Comparison of ENCODE assay signal across 10 cellular contexts in genomic region chr9:32344551-32345182, GRCh38. TPM values are rescaled to one million over a fixed set of nuclear protein-coding genes. Genes with fewer than 3 reads are reported as not detected.
DNase-seq lines count a peak whose midpoint lies in the region; ATAC-seq and TF ChIP-seq lines count a peak whose summit lies in the region.
"Had no signal": no experiment of that assay in that cellular context is flagged by ENCODE, and none has a peak within 500 bp of the region (broad histone marks: within the 10 kb centered on the region; RNA-seq: fewer than 3 reads in every experiment).

No MANE protein-coding gene starts in this region.

- H3K27ac Mint-ChIP-seq in CD4-positive, alpha-beta memory T cell: peak overlapping the region in 1 of 7 donors; percentile 62
- peak overlapping the region; percentile 97 for H3K27ac Mint-ChIP-seq in WTC11
- H3K27ac Mint-ChIP-seq: activated T-helper 1 cell treated with anti-CD3 and anti-CD28 coated beads, Interleukin-12 subunit alpha, Interleukin-12 subunit beta, Interleukin-2, Interleukin-4 antibody, amounts not matched to agents 30 ng/mL and 10 ng/mL and 1 ng/mL, durations not matched to agents 14 hours and 24 hours and 36 hours had no signal

- no peaks in the 10 kb centered on the region for H3K9me3 ChIP-seq in CD4-positive, alpha-beta memory T cell (ENCODE audit: control insufficient read depth in 1 of 2, low read length in 2 of 2)

- peaks cover 18% of the 10 kb centered on the region for H3K4me1 ChIP-seq in CD4-positive, alpha-beta memory T cell (ENCODE audit: insufficient read depth, low read length)

- peak overlapping the region in 7 of 8 donors; percentile 14 to 70 (median 41) for H3K4me3 Mint-ChIP-seq in CD4-positive, alpha-beta memory T cell
- H3K4me3 Mint-ChIP-seq in WTC11: peak overlapping the region; percentile 39
- H3K4me3 Mint-ChIP-seq: activated T-helper 1 cell treated with anti-CD3 and anti-CD28 coated beads, Interleukin-12 subunit alpha, Interleukin-12 subunit beta, Interleukin-2, Interleukin-4 antibody, amounts not matched to agents 30 ng/mL and 10 ng/mL and 1 ng/mL, durations not matched to agents 14 hours and 24 hours and 36 hours had no signal

- POLR2A ChIA-PET in CD4-positive, alpha-beta memory T cell (lab: Charles Lee; ENCODE audit: partially characterized antibody): no interaction called here
- POLR2A ChIA-PET in WTC11 (lab: Charles Lee): interaction anchor here (0.5 to 1.6 kb wide), 2 partner anchors 206 to 374 kb away, joined by 4 read pairs; no protein-coding TSS in a partner anchor

- H3K27me3 Mint-ChIP-seq in CD4-positive, alpha-beta memory T cell: peaks cover 0 to 3% of the 10 kb centered on the region in 2 donors
- no peaks in the 10 kb centered on the region for H3K27me3 Mint-ChIP-seq in WTC11 (ENCODE audit: low read depth)

- CTCF ChIA-PET in CD4-positive, alpha-beta memory T cell (lab: Charles Lee; ENCODE audit: partially characterized antibody): no interaction called here
- CTCF ChIA-PET in WTC11 (lab: Charles Lee): interaction anchor here (0.5 to 1.6 kb wide), 5 partner anchors 40 to 181 kb away, joined by 3 to 7 read pairs (median 5); partner anchors contain the start of genes ACO1 and RIGI

- DNase-seq in CD4-positive, alpha-beta memory T cell: no peak
- DNase-seq in WTC11 (ENCODE audit: low spot score) (peak; percentile 63), iPS-NIHi7 (ENCODE audit: extremely low spot score) (peak; percentile 71), GDM1 (lab: John Stamatoyannopoulos, UW) (no peak), DMS 273 treated with DMSO at 0.1 percent for 48 hours (lab: John Stamatoyannopoulos, UW) (no peak), DMS79 (lab: John Stamatoyannopoulos, UW) (no peak), midbrain (lab: John Stamatoyannopoulos, UW) (no peak)
- DNase-seq: foreskin melanocyte had no signal

- peak; percentile 60 for ATAC-seq in HG02943 (IDR thresholded peaks at IDR 0.05; ENCODE audit: low read depth, unreplicated experiment)
- peak; percentile 85 for ATAC-seq in WTC11

- no peaks in the 10 kb centered on the region for H3K27me3 ChIP-seq in CD4-positive, alpha-beta memory T cell (ENCODE audit: insufficient read depth, low read length)

- TF ChIP-seq CTCF in WTC11 (IDR thresholded peaks at IDR 0.05): no peak

- intact Hi-C loops in CD4-positive, alpha-beta memory T cell (cut with micrococcal nuclease): no loop called here

- no peaks in the 10 kb centered on the region for H3K9me3 Mint-ChIP-seq in CD4-positive, alpha-beta memory T cell
- no peaks in the 10 kb centered on the region; the same call in 1 of the 2 replicates for H3K9me3 Mint-ChIP-seq in WTC11
- H3K9me3 Mint-ChIP-seq: activated T-helper 1 cell treated with anti-CD3 and anti-CD28 coated beads, Interleukin-12 subunit alpha, Interleukin-12 subunit beta, Interleukin-2, Interleukin-4 antibody, amounts not matched to agents 30 ng/mL and 10 ng/mL and 1 ng/mL, durations not matched to agents 14 hours and 24 hours and 36 hours had no signal

- H3K27ac ChIP-seq in CD4-positive, alpha-beta memory T cell (ENCODE audit: low read depth, low read length): no peak overlapping the region

- H3K4me1 Mint-ChIP-seq in CD4-positive, alpha-beta memory T cell: peaks cover 2 to 22% (median 18%) of the 10 kb centered on the region in 4 donors
- H3K4me1 Mint-ChIP-seq in WTC11: peaks cover 81% of the 10 kb centered on the region

- H3K4me3 ChIP-seq in CD4-positive, alpha-beta memory T cell (ENCODE audit: low read length in 2 of 2): no peak overlapping the region

- H3K36me3 ChIP-seq in CD4-positive, alpha-beta memory T cell (ENCODE audit: insufficient read depth, low read length): no peaks in the 10 kb centered on the region

- no peaks in the 10 kb centered on the region for H3K36me3 Mint-ChIP-seq in CD4-positive, alpha-beta memory T cell
- no peaks in the 10 kb centered on the region for H3K36me3 Mint-ChIP-seq in WTC11

TF ChIP-seq in WTC11, 78 proteins besides CTCF, POLR2A, EP300 and RAD21 (continues in another document):
- TF ChIP-seq HMGA2 (CRISPR knock-in tag; IDR thresholded peaks at IDR 0.05): no peak
- no peak for TF ChIP-seq AR (CRISPR knock-in tag; IDR thresholded peaks at IDR 0.05)
- TF ChIP-seq TEAD4 (CRISPR knock-in tag; IDR thresholded peaks at IDR 0.05): no peak
- no peak; the same call in 1 of the 2 replicates for TF ChIP-seq CBFB (CRISPR knock-in tag; IDR thresholded peaks at IDR 0.05; ENCODE audit: low read depth)
- TF ChIP-seq GABPB1 (CRISPR knock-in tag; IDR thresholded peaks at IDR 0.05): no peak
- TF ChIP-seq IRF2 (CRISPR knock-in tag; IDR thresholded peaks at IDR 0.05; ENCODE audit: borderline replicate concordance, low read depth): 0 out of 2 replicates have a peak, but pooled peaks have one; percentile 27
- TF ChIP-seq MAX (CRISPR knock-in tag; IDR thresholded peaks at IDR 0.05): peak; percentile 57; the same call in 1 of the 2 replicates
- no peak for TF ChIP-seq PREB (CRISPR knock-in tag; IDR thresholded peaks at IDR 0.05; ENCODE audit: borderline replicate concordance)
- TF ChIP-seq USF2 (CRISPR knock-in tag; IDR thresholded peaks at IDR 0.05): no peak
- TF ChIP-seq ZNF671 (CRISPR knock-in tag; IDR thresholded peaks at IDR 0.05): no peak
- TF ChIP-seq JAZF1 (CRISPR knock-in tag; IDR thresholded peaks at IDR 0.05): no peak
- no peak for TF ChIP-seq SOX15 (CRISPR knock-in tag; IDR thresholded peaks at IDR 0.05)
- TF ChIP-seq ZNF263 (CRISPR knock-in tag; IDR thresholded peaks at IDR 0.05; ENCODE audit: low read depth): no peak
- TF ChIP-seq NR2C2 (CRISPR knock-in tag; IDR thresholded peaks at IDR 0.05): no peak
- TF ChIP-seq FOXP4 (CRISPR knock-in tag; IDR thresholded peaks at IDR 0.05): peak; percentile 87; the same call in 1 of the 2 replicates
- TF ChIP-seq ZNF219 (CRISPR knock-in tag; IDR thresholded peaks at IDR 0.05; ENCODE audit: borderline replicate concordance): no peak
- TF ChIP-seq ELF4 (CRISPR knock-in tag; IDR thresholded peaks at IDR 0.05; ENCODE audit: low read depth): no peak

RNA-seq across cellular contexts. Expression of gene ACO1, which starts 39.8 kb away (rescaled TPM):
- total RNA-seq in CD4-positive, alpha-beta memory T cell: 1 to 10 TPM; 7.9 to 9.1 TPM
- 10 to 100 TPM in 1 of 2 donors, 1 to 10 TPM in 1; 9.2 to 11.9 TPM for polyA plus RNA-seq in CD4-positive, alpha-beta memory T cell
- total RNA-seq in WTC11 (2021): 40.2 to 44.8 TPM (median 44.5 TPM) in 3 replicates

Comparison
In these comparisons a context has a peak if more than half of its experiments do, and no peak if none do; other contexts are left out.
1. DNase-seq: peak in WTC11 (single experiment) and iPS-NIHi7 (single experiment); none in CD4-positive, alpha-beta memory T cell (0 of 5), GDM1 (single experiment), DMS 273 treated with DMSO at 0.1 percent for 48 hours (single experiment), DMS79 (single experiment) and midbrain (single experiment).